1 cellular context compared by ENCODE assay signal in genomic region chr10:51502124-51502523, GRCh38.
TF ChIP-seq lines count a peak whose summit lies in the region.

No MANE protein-coding gene starts in this region.

TF ChIP-seq in IMR-90, 13 proteins besides CTCF, POLR2A, EP300 and RAD21:
- TF ChIP-seq MAZ (IDR thresholded peaks at IDR 0.05; ENCODE audit: borderline replicate concordance, low read depth, low read length) (no peak), MXI1 (IDR thresholded peaks at IDR 0.05; ENCODE audit: borderline replicate concordance, low read depth, low read length) (no peak), BHLHE40 (IDR thresholded peaks at IDR 0.05; ENCODE audit: low read depth, low read length) (no peak), USF2 (IDR thresholded peaks at IDR 0.05; ENCODE audit: low read depth, low read length) (no peak), NFE2L2 (IDR thresholded peaks at IDR 0.05; ENCODE audit: low read depth, low read length) (no peak), CEBPB (IDR thresholded peaks at IDR 0.05; ENCODE audit: low read depth, low read length) (no peak), RFX5 (IDR thresholded peaks at IDR 0.05; ENCODE audit: low read depth, low read length) (no peak), SMC3 (IDR thresholded peaks at IDR 0.05; ENCODE audit: low read depth, low read length) (no peak), MAFK (IDR thresholded peaks at IDR 0.05; ENCODE audit: low read depth, low read length) (no peak), ELK1 (IDR thresholded peaks at IDR 0.05; ENCODE audit: borderline replicate concordance, low read depth, low read length) (no peak), FOS (IDR thresholded peaks at IDR 0.05; ENCODE audit: low read depth, low read length) (no peak)
TF ChIP-seq in IMR-90: peak in this region for 0.
